ENCODE assay signal across 12 cellular contexts in the genomic region with DNA sequence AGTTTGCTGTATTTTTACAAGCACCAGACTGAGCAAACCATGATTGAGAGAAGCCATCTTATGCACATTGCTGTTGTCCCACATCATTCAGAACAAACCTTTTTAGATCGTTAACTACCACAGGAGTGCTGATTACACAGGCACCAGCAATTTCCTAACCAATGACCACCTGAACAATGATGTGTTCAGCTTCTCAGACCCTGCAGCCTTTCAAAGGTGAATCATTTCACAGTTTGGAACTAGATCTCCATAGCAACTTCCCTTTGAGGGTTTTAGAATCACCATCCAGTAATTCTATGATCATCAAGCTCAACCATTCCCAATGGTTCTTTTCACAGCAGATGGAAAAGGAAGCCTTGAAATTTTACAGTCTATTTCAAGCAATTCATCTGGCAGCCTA.
DNase-seq lines count a peak whose midpoint lies in the region; ATAC-seq lines count a peak whose summit lies in the region.
"Had no signal": no experiment of that assay in that cellular context is flagged by ENCODE, and none has a peak within 500 bp of the region (broad histone marks: within the 10 kb centered on the region; RNA-seq: fewer than 3 reads in every experiment).

No MANE protein-coding gene starts in this region.

- peak overlapping the region; percentile 6 for H3K27ac Mint-ChIP-seq in activated CD4-positive, alpha-beta T cell treated with anti-CD3 and anti-CD28 coated beads, Interleukin-2, amount 10 ng/mL, durations not matched to agents 24 days and 14 days
- H3K27ac Mint-ChIP-seq: activated CD4-positive, alpha-beta T cell treated with anti-CD3 and anti-CD28 coated beads for 36 hours had no signal

- H3K36me3 Mint-ChIP-seq in activated CD4-positive, alpha-beta T cell treated with anti-CD3 and anti-CD28 coated beads, Interleukin-2, amount 10 ng/mL, durations not matched to agents 24 days and 14 days (ENCODE audit: low read depth): peaks cover 41% of the 10 kb centered on the region

- H3K4me3 Mint-ChIP-seq in activated CD4-positive, alpha-beta T cell treated with anti-CD3 and anti-CD28 coated beads, Interleukin-2, amount 10 ng/mL, durations not matched to agents 24 days and 14 days: no peak overlapping the region
- H3K4me3 Mint-ChIP-seq: activated CD4-positive, alpha-beta T cell treated with anti-CD3 and anti-CD28 coated beads for 36 hours had no signal

- ATAC-seq in HG02588 (IDR thresholded peaks at IDR 0.05; ENCODE audit: unreplicated experiment) (no peak), GM18909 (IDR thresholded peaks at IDR 0.05; ENCODE audit: poor library complexity, unreplicated experiment) (no peak)
- ATAC-seq: activated CD4-positive, alpha-beta T cell treated with anti-CD3 and anti-CD28 coated beads for 36 hours had no signal

- peaks cover 10% of the 10 kb centered on the region for H3K4me1 Mint-ChIP-seq in activated CD4-positive, alpha-beta T cell treated with anti-CD3 and anti-CD28 coated beads, Interleukin-2, amount 10 ng/mL, durations not matched to agents 24 days and 14 days

- peaks cover 5% of the 10 kb centered on the region for H3K9me3 Mint-ChIP-seq in activated CD4-positive, alpha-beta T cell treated with anti-CD3 and anti-CD28 coated beads, Interleukin-2, amount 10 ng/mL, durations not matched to agents 24 days and 14 days

- intact Hi-C loops in activated CD4-positive, alpha-beta T cell treated with anti-CD3 and anti-CD28 coated beads, Interleukin-2, amount 10 ng/mL, durations not matched to agents 24 days and 14 days (cut with micrococcal nuclease): no loop called here

- no peaks in the 10 kb centered on the region for H3K27me3 Mint-ChIP-seq in activated CD4-positive, alpha-beta T cell treated with anti-CD3 and anti-CD28 coated beads, Interleukin-2, amount 10 ng/mL, durations not matched to agents 24 days and 14 days
- H3K27me3 Mint-ChIP-seq: activated CD4-positive, alpha-beta T cell treated with anti-CD3 and anti-CD28 coated beads for 36 hours had no signal

- DNase-seq in activated CD4-positive, alpha-beta T cell treated with anti-CD3 and anti-CD28 coated beads, Interleukin-2, amount 10 ng/mL, durations not matched to agents 24 days and 14 days: no peak
- no peak for DNase-seq in activated CD4-positive, alpha-beta T cell treated with anti-CD3 and anti-CD28 coated beads for 48 hours
- peak; percentile 76 for DNase-seq in NCI-H2227 treated with DMSO at 0.1 percent for 48 hours (lab: John Stamatoyannopoulos, UW)
- peak; percentile 36 for DNase-seq in dermis blood vessel endothelial cell
- DNase-seq in HuH-7.5 (ENCODE audit: low spot score): no peak
- no peak for DNase-seq in GM19240 (ENCODE audit: insufficient read length, low spot score)
- DNase-seq: activated CD4-positive, alpha-beta T cell treated with anti-CD3 and anti-CD28 coated beads for 36 hours; activated naive CD4-positive, alpha-beta T cell treated with anti-CD3 and anti-CD28 coated beads, Interleukin-2, amount 50 U/mL, for 16 hours; NCI-H1048; sigmoid colon had no signal

Comparison
In these comparisons a context has a peak if more than half of its experiments do, and no peak if none do; other contexts are left out.
1. DNase-seq: peak in NCI-H2227 treated with DMSO at 0.1 percent for 48 hours (single experiment) and dermis blood vessel endothelial cell (single experiment); none in activated CD4-positive, alpha-beta T cell treated with anti-CD3 and anti-CD28 coated beads, Interleukin-2, amount 10 ng/mL, durations not matched to agents 24 days and 14 days (single experiment), activated CD4-positive, alpha-beta T cell treated with anti-CD3 and anti-CD28 coated beads for 48 hours (single experiment), HuH-7.5 (single experiment) and GM19240 (single experiment).